ENCODE assay signal across 17 cellular contexts in the genomic region with DNA sequence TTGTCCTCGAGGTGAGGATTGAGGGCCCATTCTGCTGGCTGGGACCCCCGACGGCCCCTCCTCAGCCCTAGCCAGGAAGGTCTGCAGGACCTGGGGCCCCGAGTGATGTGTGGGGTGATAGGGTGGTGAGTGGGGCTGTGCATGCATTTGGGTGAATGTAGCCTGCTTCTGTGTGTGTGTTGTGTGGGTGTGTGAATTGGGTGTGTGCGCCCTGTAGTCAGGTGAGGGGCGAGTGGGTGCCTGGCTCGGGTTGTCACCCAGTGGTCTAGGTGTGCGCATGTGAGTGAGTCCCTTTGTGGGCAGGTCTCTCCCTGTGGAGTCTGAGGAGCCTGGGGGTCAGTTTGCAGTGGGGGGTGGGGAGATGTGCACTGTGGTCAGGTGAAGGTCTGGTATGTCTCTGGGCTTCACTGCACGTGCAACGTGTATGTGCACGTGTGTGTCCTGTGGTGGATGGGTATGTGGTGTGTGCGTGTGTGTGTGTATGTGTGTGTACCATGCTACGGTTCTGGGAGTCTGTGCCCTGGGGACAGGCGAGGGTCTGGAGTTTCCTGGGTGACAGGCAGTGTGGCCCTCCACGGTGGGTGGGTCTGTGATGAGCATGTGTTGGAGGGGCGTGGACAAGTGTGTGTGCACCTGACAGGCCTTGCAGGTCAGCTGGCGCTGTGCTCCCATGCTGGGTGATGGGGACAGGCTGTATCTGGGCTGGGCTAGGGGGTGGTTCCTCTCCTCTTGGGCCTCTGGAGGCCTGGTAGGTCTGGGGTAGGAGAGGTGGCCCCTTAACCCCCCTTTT. TPM values are rescaled to one million over a fixed set of nuclear protein-coding genes. Genes with fewer than 3 reads are reported as not detected.
DNase-seq lines count a peak whose midpoint lies in the region; ATAC-seq and FAIRE-seq lines count a peak whose summit lies in the region.
"Had no signal": no experiment of that assay in that cellular context is flagged by ENCODE, and none has a peak within 500 bp of the region (broad histone marks: within the 10 kb centered on the region; RNA-seq: fewer than 3 reads in every experiment).

No MANE protein-coding gene starts in this region.

- peak overlapping the region; percentile 63 for H3K14ac ChIP-seq in neuronal stem cell (ENCODE audit: low read length)

- no peak overlapping the region for H2BK12ac ChIP-seq in neuronal stem cell (ENCODE audit: low read length)

- in situ Hi-C loops in G401 (cut with HindIII; ENCODE audit: low sequenced_read_pairs), result no loop called here

- H3K4me2 ChIP-seq in neuronal stem cell (ENCODE audit: insufficient read depth, low read length, poor library complexity, severe bottlenecking), result peak overlapping the region; percentile 57

- H3K36me3 Mint-ChIP-seq in effector memory CD8-positive, alpha-beta T cell (ENCODE audit: insufficient read depth), result peaks cover 13% of the 10 kb centered on the region

- H3K4me3 Mint-ChIP-seq in effector memory CD8-positive, alpha-beta T cell, result peak overlapping the region; percentile 32 to 37

- H2BK5ac ChIP-seq in neuronal stem cell (ENCODE audit: low read length), result no peak overlapping the region

- H3K4me3 ChIP-seq in NT2/D1 (ENCODE audit: insufficient read length, low read depth) (peak overlapping the region; percentile 10), neuronal stem cell (ENCODE audit: low read length in 2 of 2) (no peak overlapping the region)

- no peak for ATAC-seq in effector memory CD8-positive, alpha-beta T cell (replicated peaks)
- no peak for ATAC-seq in GM21360 (IDR thresholded peaks at IDR 0.05; ENCODE audit: unreplicated experiment)
- no peak for ATAC-seq in GM18519 (IDR thresholded peaks at IDR 0.05; ENCODE audit: low FRiP score, unreplicated experiment)
- ATAC-seq: left cardiac atrium, upper lobe of right lung had no signal

- DNase-seq in G401 (ENCODE audit: low spot score), result peak; percentile 41
- no peak for DNase-seq in NT2/D1 (ENCODE audit: low read depth, low spot score)
- no peak for DNase-seq in effector memory CD8-positive, alpha-beta T cell
- DNase-seq in neuronal stem cell (ENCODE audit: low spot score), result no peak
- DNase-seq in NCI-H526 treated with DMSO at 0.1 percent for 48 hours (lab: John Stamatoyannopoulos, UW), result no peak
- no peak for DNase-seq in RCC 7860 (ENCODE audit: low spot score)
- DNase-seq: activated CD4-positive, alpha-beta T cell treated with anti-CD3 and anti-CD28 coated beads for 4 hours; DMS79; IMR-90; left cardiac atrium; NCI-H2171 treated with DMSO at 0.1 percent for 48 hours; upper lobe of right lung had no signal

- H3K9ac ChIP-seq in NT2/D1 (ENCODE audit: insufficient read length, low read depth) (peak overlapping the region; percentile 26), neuronal stem cell (ENCODE audit: low read depth, low read length, poor library complexity) (no peak overlapping the region)

- peaks cover 16 to 36% of the 10 kb centered on the region in 2 donors for H3K27me3 Mint-ChIP-seq in effector memory CD8-positive, alpha-beta T cell

- H2AK5ac ChIP-seq in neuronal stem cell (ENCODE audit: low read depth, low read length), result no peak overlapping the region

- peaks cover 37% of the 10 kb centered on the region for H3K4me1 ChIP-seq in NT2/D1 (ENCODE audit: insufficient read depth, insufficient read length)
- peaks cover 9 to 13% of the 10 kb centered on the region in 2 donors for H3K4me1 ChIP-seq in neuronal stem cell (ENCODE audit: control insufficient read depth in 2 of 2, insufficient read depth in 1 of 2, low read depth in 1 of 2, low read length in 2 of 2)

- peak overlapping the region; percentile 22 for H4K91ac ChIP-seq in neuronal stem cell (ENCODE audit: low read depth, low read length, poor library complexity)

- H3K23ac ChIP-seq in neuronal stem cell (ENCODE audit: low read depth, low read length, poor library complexity), result peak overlapping the region; percentile 85

- peaks cover 8% of the 10 kb centered on the region for H3K79me1 ChIP-seq in neuronal stem cell (ENCODE audit: low read depth, low read length)

- no peak overlapping the region for H3K27ac ChIP-seq in neuronal stem cell (replicated peaks; ENCODE audit: low read length)
- H3K27ac ChIP-seq: ascending aorta, upper lobe of right lung had no signal

- peak overlapping the region; percentile 85 for H3K18ac ChIP-seq in neuronal stem cell (ENCODE audit: low read length)

- no peak overlapping the region for H4K8ac ChIP-seq in neuronal stem cell (ENCODE audit: low read depth, low read length)

- H3K27ac Mint-ChIP-seq in effector memory CD8-positive, alpha-beta T cell, result peak overlapping the region in 1 of 2 donors; percentile 35

- no peak overlapping the region for H2AFZ ChIP-seq in neuronal stem cell (ENCODE audit: low read length)

- H2BK120ac ChIP-seq in neuronal stem cell (ENCODE audit: low read depth, low read length), result no peak overlapping the region

- H3K9me3 ChIP-seq in NT2/D1 (ENCODE audit: insufficient read depth, low read length) (no peaks in the 10 kb centered on the region), neuronal stem cell (replicated peaks in 1 of 2; ENCODE audit: control insufficient read depth in 2 of 2, insufficient read depth in 1 of 2, low read depth in 1 of 2, low read length in 2 of 2) (peaks cover 0 to 5% of the 10 kb centered on the region in 2 donors)
- H3K9me3 ChIP-seq: ascending aorta, upper lobe of right lung had no signal

- H3K27me3 ChIP-seq in NT2/D1 (ENCODE audit: insufficient read depth, insufficient read length), result peaks cover 55% of the 10 kb centered on the region
- H3K27me3 ChIP-seq in neuronal stem cell (ENCODE audit: control insufficient read depth in 3 of 3, insufficient read depth in 3 of 3, low read depth in 1 of 3, low read length in 3 of 3), result peaks cover 19 to 67% (median 40%) of the 10 kb centered on the region in 3 experiments

- no CpG with 5 or more reads among the region's 17 CpGs for WGBS in neuronal stem cell (ENCODE audit: extremely low coverage in 2 of 2, insufficient read length in 2 of 2, insufficient replicate concordance in 1 of 2), 2 donors

- H3K4ac ChIP-seq in neuronal stem cell (ENCODE audit: low read length), result no peak overlapping the region

- H3K36me3 ChIP-seq in NT2/D1 (ENCODE audit: insufficient read depth, insufficient read length, low read length) (peaks cover 3% of the 10 kb centered on the region), neuronal stem cell (replicated peaks in 1 of 2; ENCODE audit: control insufficient read depth in 2 of 2, insufficient read depth in 2 of 2, low read length in 2 of 2) (no peaks in the 10 kb centered on the region)
- H3K36me3 ChIP-seq: ascending aorta, upper lobe of right lung had no signal

- peak overlapping the region; percentile 24 for H2BK15ac ChIP-seq in neuronal stem cell (ENCODE audit: low read length)

- H3K9me3 Mint-ChIP-seq in effector memory CD8-positive, alpha-beta T cell, result no peaks in the 10 kb centered on the region

- no peak for FAIRE-seq in RCC 7860 (lab: Jason Lieb, UNC)

- H3K4me1 Mint-ChIP-seq in effector memory CD8-positive, alpha-beta T cell (ENCODE audit: low read depth in 2 of 2), result peaks cover 31 to 35% of the 10 kb centered on the region in 2 donors

RNA-seq across cellular contexts. Expression of a gene that starts 1.0 kb away (rescaled TPM):
- total RNA-seq in G401 (2014; rRNA removed; shearing (Covaris generic)), result 2.8 TPM in 1 of 2 replicates, not detected in the other
- polyA plus RNA-seq in neuronal stem cell (2013, experiment 1 of 2), result 0.15 TPM
- 0.17 TPM for polyA plus RNA-seq in neuronal stem cell (2013, experiment 2 of 2)
- total RNA-seq: IMR-90, posterior vena cava had no signal
- polyA plus RNA-seq: fibroblast of lung had no signal

RNA-seq across cellular contexts. Expression of a gene that starts 3.8 kb away (rescaled TPM):
- 106 and 113 TPM in 2 replicates for total RNA-seq in G401 (2014; rRNA removed; shearing (Covaris generic))
- 75.4 TPM for polyA plus RNA-seq in neuronal stem cell (2013, experiment 1 of 2)
- 75.5 TPM for polyA plus RNA-seq in neuronal stem cell (2013, experiment 2 of 2)

RNA-seq across cellular contexts. Expression of a gene that starts 14.8 kb away (rescaled TPM):
- 4.4 and 12.4 TPM in 2 replicates for total RNA-seq in G401 (2014; rRNA removed; shearing (Covaris generic))
- 24.3 TPM for polyA plus RNA-seq in neuronal stem cell (2013, experiment 1 of 2)
- polyA plus RNA-seq in neuronal stem cell (2013, experiment 2 of 2), result 24.3 TPM
- total RNA-seq: ascending aorta, left cardiac atrium, posterior vena cava had no signal

RNA-seq across cellular contexts. Expression of a gene that starts 24.1 kb away (rescaled TPM):
- 0.58 TPM in 1 of 2 replicates, not detected in the other for total RNA-seq in G401 (2014; rRNA removed; shearing (Covaris generic))
- 3.3 TPM for polyA plus RNA-seq in neuronal stem cell (2013, experiment 1 of 2)
- 3.2 TPM for polyA plus RNA-seq in neuronal stem cell (2013, experiment 2 of 2)

RNA-seq across cellular contexts. Expression of a gene that starts 24.3 kb away (rescaled TPM):
- total RNA-seq in G401 (2014; rRNA removed; shearing (Covaris generic)), result 67.8 and 81.8 TPM in 2 replicates
- polyA plus RNA-seq in neuronal stem cell (2013, experiment 1 of 2), result 109 TPM
- polyA plus RNA-seq in neuronal stem cell (2013, experiment 2 of 2), result 106 TPM
